ENCODE assay signal across 15 cellular contexts in the genomic region with DNA sequence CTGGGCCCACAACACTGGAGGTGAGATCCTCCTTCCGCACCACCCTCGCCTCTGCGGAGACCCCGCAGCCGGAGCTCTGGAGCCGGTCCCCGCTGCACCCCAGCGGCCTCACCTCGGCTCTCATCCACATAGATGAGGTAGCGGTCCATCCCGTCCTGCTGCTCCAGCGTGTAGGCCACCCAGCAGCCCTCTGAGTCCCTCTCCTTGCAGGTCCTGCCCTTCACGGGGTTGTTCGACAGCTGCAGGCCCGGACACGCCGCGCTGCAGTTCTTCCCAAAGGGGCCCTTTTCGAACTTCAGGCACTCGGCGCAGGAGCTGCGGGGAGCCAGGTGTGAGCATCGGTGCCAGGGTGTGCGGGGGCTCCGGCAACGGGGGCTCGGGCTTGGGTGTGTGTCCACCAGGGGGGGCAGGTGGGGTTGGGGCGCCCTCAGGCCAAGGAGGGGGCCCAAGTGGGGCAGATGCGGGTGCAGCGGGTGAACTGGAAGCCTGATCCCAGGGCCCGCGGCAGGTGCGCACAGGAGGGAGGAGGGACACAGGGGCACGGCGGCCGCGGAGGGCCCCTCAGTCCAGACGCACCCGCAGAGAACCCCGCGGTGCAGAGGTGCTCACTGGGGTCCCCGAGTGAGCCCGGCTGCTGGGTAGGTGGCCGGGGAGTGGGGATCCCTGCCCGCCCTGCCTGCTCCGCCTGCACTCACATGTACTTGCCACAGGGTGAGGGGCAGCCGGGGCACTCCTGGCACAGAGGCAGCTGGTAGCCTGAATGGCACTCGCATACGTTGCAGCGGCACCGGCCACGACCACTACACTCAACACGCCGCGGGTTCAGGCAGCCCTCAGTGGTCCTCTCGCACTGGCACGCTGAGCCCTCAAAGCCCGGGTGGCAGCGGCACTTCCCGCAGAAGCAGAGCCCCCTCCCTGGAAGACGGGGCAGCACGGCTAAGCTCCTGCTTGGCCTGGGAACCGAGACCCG. TPM values are rescaled to one million over a fixed set of nuclear protein-coding genes. Genes with fewer than 3 reads are reported as not detected.
DNase-seq lines count a peak whose midpoint lies in the region; ATAC-seq and TF ChIP-seq lines count a peak whose summit lies in the region.
"Had no signal": no experiment of that assay in that cellular context is flagged by ENCODE, and none has a peak within 500 bp of the region (broad histone marks: within the 10 kb centered on the region; RNA-seq: fewer than 3 reads in every experiment).

No MANE protein-coding gene starts in this region.

- H3K36me3 ChIP-seq in RWPE2 (ENCODE audit: low read depth) (no peaks in the 10 kb centered on the region), spleen (peaks cover 0 to 84% (median 68%) of the 10 kb centered on the region in 6 donors), GM23338 (ENCODE audit: insufficient read depth) (no peaks in the 10 kb centered on the region)

- ATAC-seq in Right ventricle myocardium superior (ENCODE audit: poor library complexity) = no peak
- no peak for ATAC-seq in RWPE2 (ENCODE audit: low read depth)
- no peak for ATAC-seq in right cardiac atrium
- no peak for ATAC-seq in GM23338

- intact Hi-C loops in Right ventricle myocardium superior (cut with DNase I) (no loop called here), cardiac septum (cut with DNase I) (no loop called here), right cardiac atrium (cut with DNase I) (no loop called here), spleen (cut with DNase I; ENCODE audit: low total_unique reads) (no loop called here)

- no peak overlapping the region for H3K4me2 ChIP-seq in GM23338
- H3K4me2 ChIP-seq: SK-N-SH had no signal

- WGBS in right cardiac atrium = 85% methylated on average over 64 of the region's 64 CpGs
- WGBS in spleen, 5 donors = 93 to 97% (median 94%) methylated on average over 32 to 64 of the region's 64 CpGs

- H3K36me3 Mint-ChIP-seq in progenitor cell of endocrine pancreas (ENCODE audit: insufficient read depth) (no peaks in the 10 kb centered on the region), GM23338 (ENCODE audit: low read depth) (no peaks in the 10 kb centered on the region)

- H3F3A ChIP-seq in GM23338 (replicated peaks; ENCODE audit: low read depth) = no peaks in the 10 kb centered on the region

- H4K20me1 ChIP-seq in GM23338 (replicated peaks; ENCODE audit: insufficient read depth) = no peaks in the 10 kb centered on the region

- H3K27ac ChIP-seq in RWPE2 (ENCODE audit: poor library complexity, severe bottlenecking) (no peak overlapping the region), right cardiac atrium (ENCODE audit: low read length) (no peak overlapping the region), spleen (no peak overlapping the region), GM23338 (ENCODE audit: low read depth) (no peak overlapping the region)
- H3K27ac ChIP-seq: HL-60 had no signal

- no peaks in the 10 kb centered on the region for H3K9me3 Mint-ChIP-seq in progenitor cell of endocrine pancreas (ENCODE audit: low read depth)
- no peaks in the 10 kb centered on the region for H3K9me3 Mint-ChIP-seq in GM23338
- H3K9me3 Mint-ChIP-seq: CD14-positive monocyte had no signal

- H3K27me3 Mint-ChIP-seq in progenitor cell of endocrine pancreas (peaks cover 12% of the 10 kb centered on the region), GM23338 (ENCODE audit: insufficient read depth, low read depth, poor library complexity) (peaks cover 6% of the 10 kb centered on the region)

- no peaks in the 10 kb centered on the region for H3K4me1 ChIP-seq in RWPE2 (ENCODE audit: insufficient read depth, poor library complexity, severe bottlenecking)
- no peaks in the 10 kb centered on the region for H3K4me1 ChIP-seq in right cardiac atrium (ENCODE audit: control insufficient read depth, insufficient read depth, low read length)
- H3K4me1 ChIP-seq in spleen = peaks cover 0 to 56% (median 21%) of the 10 kb centered on the region in 6 donors
- H3K4me1 ChIP-seq in GM23338 (ENCODE audit: insufficient read depth) = no peaks in the 10 kb centered on the region

- DNase-seq in Right ventricle myocardium superior (peak; percentile 35), cardiac septum (ENCODE audit: low spot score) (no peak), RWPE2 (ENCODE audit: low spot score) (peak; percentile 64), right cardiac atrium (peak; percentile 7 to 56 (median 53)), spleen (peak; percentile 75), progenitor cell of endocrine pancreas (ENCODE audit: low spot score, unreplicated experiment) (no peak), GM23338 (ENCODE audit: low spot score) (no peak), T-helper 1 cell (no peak)
- DNase-seq: COR-L47, HCEC 1CT, NCI-H187, NCI-H774, SK-N-SH had no signal

- H3K4me3 Mint-ChIP-seq in progenitor cell of endocrine pancreas (ENCODE audit: low read depth) (no peak overlapping the region), GM23338 (no peak overlapping the region)
- H3K4me3 Mint-ChIP-seq: CD14-positive monocyte had no signal

- H3K27ac Mint-ChIP-seq in progenitor cell of endocrine pancreas (no peak overlapping the region), GM23338 (no peak overlapping the region)

- no peak for TF ChIP-seq POLR2A in spleen (IDR thresholded peaks at IDR 0.05)

- no peaks in the 10 kb centered on the region for H3K9me2 ChIP-seq in GM23338 (ENCODE audit: insufficient read depth)
- H3K9me2 ChIP-seq: SK-N-SH had no signal

- H3K9me3 ChIP-seq in RWPE2 (ENCODE audit: severe bottlenecking) (no peaks in the 10 kb centered on the region), right cardiac atrium (ENCODE audit: control insufficient read depth, low read length) (no peaks in the 10 kb centered on the region), spleen (no peaks in the 10 kb centered on the region)
- H3K9me3 ChIP-seq: SK-N-SH had no signal

- no peaks in the 10 kb centered on the region for H3K4me1 Mint-ChIP-seq in progenitor cell of endocrine pancreas (ENCODE audit: low read depth)
- peaks cover 2% of the 10 kb centered on the region; the same call in 2 of the 3 replicates for H3K4me1 Mint-ChIP-seq in GM23338

- TF ChIP-seq CTCF in RWPE2 (IDR thresholded peaks at IDR 0.05; ENCODE audit: poor library complexity, severe bottlenecking) = no peak
- no peak for TF ChIP-seq CTCF in spleen (IDR thresholded peaks at IDR 0.05 in 8 of 11, conservative IDR thresholded peaks at IDR 0.05 in 3 of 11)
- TF ChIP-seq CTCF in progenitor cell of endocrine pancreas (IDR thresholded peaks at IDR 0.05; ENCODE audit: unreplicated experiment) = no peak
- peak in 1 of 2 experiments; percentile 19; a peak in 1 of 4 replicates for TF ChIP-seq CTCF in GM23338 (conservative IDR thresholded peaks at IDR 0.05; ENCODE audit: low read depth in 2 of 2)

- no peak overlapping the region for H3K4me3 ChIP-seq in RWPE2 (ENCODE audit: severe bottlenecking)
- no peak overlapping the region for H3K4me3 ChIP-seq in right cardiac atrium (ENCODE audit: low read length)
- no peak overlapping the region for H3K4me3 ChIP-seq in spleen
- no peak overlapping the region for H3K4me3 ChIP-seq in GM23338

- H2AFZ ChIP-seq in GM23338 = no peak overlapping the region

- H3K27me3 ChIP-seq in RWPE2 (ENCODE audit: insufficient read depth, poor library complexity, severe bottlenecking) = peaks cover 2% of the 10 kb centered on the region
- H3K27me3 ChIP-seq in right cardiac atrium (ENCODE audit: control insufficient read depth, insufficient read depth) = no peaks in the 10 kb centered on the region
- no peaks in the 10 kb centered on the region for H3K27me3 ChIP-seq in spleen (replicated peaks in 1 of 7)
- no peaks in the 10 kb centered on the region for H3K27me3 ChIP-seq in GM23338 (ENCODE audit: insufficient read depth)

- no peaks in the 10 kb centered on the region for H3K79me2 ChIP-seq in GM23338 (replicated peaks; ENCODE audit: insufficient read depth)

TF ChIP-seq in GM23338, 12 proteins besides CTCF, POLR2A, EP300 and RAD21:
- TF ChIP-seq JUNB (IDR thresholded peaks at IDR 0.05; ENCODE audit: unreplicated experiment) (no peak), ZNF331 (CRISPR knock-in tag; IDR thresholded peaks at IDR 0.05; ENCODE audit: low read depth) (no peak)
TF ChIP-seq in GM23338: peak in this region for 0.

RNA-seq across cellular contexts. Expression of gene PTTG1IP, which starts 15.4 kb away (rescaled TPM):
- total RNA-seq in Right ventricle myocardium superior (133 TPM), cardiac septum (194 TPM), right cardiac atrium (100 to 1,000 TPM; 192 to 206 (median 197) TPM), spleen (100 to 1,000 TPM; 121 to 189 (median 165) TPM), progenitor cell of endocrine pancreas (221 and 226 TPM in 2 replicates)
- polyA plus RNA-seq in right cardiac atrium (172 TPM), spleen (10 to 100 TPM; 57.6 to 69.3 (median 64.9) TPM), GM23338 (2016; fragmentation: Nextera tagmentation; extraction: Ambion mirVana) (96.0 and 99.9 TPM in 2 replicates)
- total RNA-seq in GM23338 (2014; rRNA removed; shearing (Covaris generic)) = 168 and 172 TPM in 2 replicates

RNA-seq across cellular contexts. Expression of gene ITGB2, which starts 31.8 kb away (rescaled TPM):
- total RNA-seq in Right ventricle myocardium superior = 23.8 TPM
- total RNA-seq in cardiac septum = 11.5 TPM
- 10 to 100 TPM; 19.1 to 46.5 (median 33.7) TPM for total RNA-seq in right cardiac atrium
- polyA plus RNA-seq in right cardiac atrium = 11.9 TPM
- 100 to 1,000 TPM; 285 to 754 (median 415) TPM for total RNA-seq in spleen
- 100 to 1,000 TPM in 2 of 3 donors, 10 to 100 TPM in 1; 92.1 to 332 (median 250) TPM for polyA plus RNA-seq in spleen
- 0.41 and 0.47 TPM in 2 replicates for total RNA-seq in progenitor cell of endocrine pancreas
- total RNA-seq in GM23338 (2014; rRNA removed; shearing (Covaris generic)) = 0.63 TPM in 1 of 2 replicates, not detected in the other
- 0.40 and 0.44 TPM in 2 replicates for polyA plus RNA-seq in GM23338 (2016; fragmentation: Nextera tagmentation; extraction: Ambion mirVana)

RNA-seq across cellular contexts. Expression of gene SLX9, which starts 51.0 kb away (rescaled TPM):
- total RNA-seq in Right ventricle myocardium superior (77.4 TPM), cardiac septum (35.8 TPM), right cardiac atrium (10 to 100 TPM; 19.2 to 26.5 (median 24.1) TPM), spleen (10 to 100 TPM in 6 of 7 donors, 1 to 10 TPM in 1; 6.1 to 30.6 (median 26.4) TPM), progenitor cell of endocrine pancreas (33.1 and 36.0 TPM in 2 replicates)
- polyA plus RNA-seq in right cardiac atrium (25.1 TPM), spleen (10 to 100 TPM; 16.4 to 35.4 (median 28.5) TPM), GM23338 (2016; fragmentation: Nextera tagmentation; extraction: Ambion mirVana) (46.9 and 48.0 TPM in 2 replicates)
- 36.3 and 41.5 TPM in 2 replicates for total RNA-seq in GM23338 (2014; rRNA removed; shearing (Covaris generic))

Comparison
In these comparisons a context has a peak if more than half of its experiments do, and no peak if none do; other contexts are left out.
1. DNase-seq: peak in Right ventricle myocardium superior (single experiment), RWPE2 (single experiment), right cardiac atrium (3 of 3) and spleen (single experiment); none in cardiac septum (single experiment), progenitor cell of endocrine pancreas (single experiment), GM23338 (single experiment) and T-helper 1 cell (0 of 5).
2. RNA of gene ITGB2, which starts 31.8 kb away (total RNA-seq): 285 to 754 TPM in spleen; 19.1 to 46.5 TPM in right cardiac atrium, 23.8 TPM in Right ventricle myocardium superior (single experiment), 11.5 TPM in cardiac septum (single experiment), 0.63 TPM in GM23338 and 0.41 to 0.47 TPM in progenitor cell of endocrine pancreas; every median in the first group is over 4 times any median in the second.